Comparison of ENCODE assay signal across 19 cellular contexts in genomic region chr3:101625879-101626278, GRCh38. TPM values are rescaled to one million over a fixed set of nuclear protein-coding genes. Genes with fewer than 3 reads are reported as not detected.
DNase-seq lines count a peak whose midpoint lies in the region; ATAC-seq, FAIRE-seq and TF ChIP-seq lines count a peak whose summit lies in the region.
"Had no signal": no experiment of that assay in that cellular context is flagged by ENCODE, and none has a peak within 500 bp of the region (broad histone marks: within the 10 kb centered on the region; RNA-seq: fewer than 3 reads in every experiment).

No MANE protein-coding gene starts in this region.

- no peak overlapping the region for H2AFZ ChIP-seq in H9 (ENCODE audit: low read length)
- no peak overlapping the region for H2AFZ ChIP-seq in H1 (ENCODE audit: low read length)

- H3K14ac ChIP-seq in H9 (ENCODE audit: insufficient read depth, low read length) = no peak overlapping the region
- no peak overlapping the region for H3K14ac ChIP-seq in H1 (ENCODE audit: insufficient read length)

- FAIRE-seq in H1 (lab: Jason Lieb, UNC) = no peak
- FAIRE-seq: G401.6, GM12892 had no signal

- WGBS in H9 (ENCODE audit: extremely low coverage, insufficient read length, low lambda C conversion rate) = no CpG with 5 or more reads among the region's 2 CpGs
- WGBS in H1 (ENCODE audit: extremely low coverage in 1 of 2, insufficient coverage in 1 of 2, insufficient read length in 1 of 2, insufficient replicate concordance in 2 of 2, low coverage in 1 of 2, low lambda C conversion rate in 2 of 2, missing lambda C conversion rate in 1 of 2), 2 experiments = 88% methylated on average over 2 of the region's 2 CpGs; no CpG with 5 or more reads in 1 of the 2 experiments
- WGBS in mesendoderm (ENCODE audit: extremely low coverage, insufficient coverage, low lambda C conversion rate) = no CpG with 5 or more reads among the region's 2 CpGs

- H3K9ac ChIP-seq in H9 (ENCODE audit: extremely low read depth, insufficient read length, low read length) (no peak overlapping the region), H1 (replicated peaks in 1 of 4; ENCODE audit: extremely low read depth in 1 of 4, low read depth in 3 of 4, low read length in 3 of 4) (no peak overlapping the region), mesendoderm (ENCODE audit: low read length) (no peak overlapping the region)
- H3K9ac ChIP-seq: BLaER1 had no signal

- H3K18ac ChIP-seq in H9 (ENCODE audit: insufficient read length, low read depth, low read length) = no peak overlapping the region
- H3K18ac ChIP-seq in H1 (ENCODE audit: extremely low read depth, low read length) = no peak overlapping the region
- H3K18ac ChIP-seq in mesendoderm (ENCODE audit: low read length) = no peak overlapping the region

- POLR2A ChIA-PET in WTC11 (lab: Charles Lee) (no interaction called here), H1 (lab: Charles Lee; ENCODE audit: partially characterized antibody) (interaction anchor here (0.6 kb wide), 1 partner anchor 1925 kb away, joined by 3 read pairs; no protein-coding TSS in a partner anchor)

- H3K23me2 ChIP-seq in H9 (ENCODE audit: insufficient read length, low read depth, low read length, poor library complexity, severe bottlenecking) = no peaks in the 10 kb centered on the region
- H3K23me2 ChIP-seq in H1 (ENCODE audit: low read depth, low read length) = no peaks in the 10 kb centered on the region

- peaks cover 0 to 16% (median 15%) of the 10 kb centered on the region in 3 experiments; a peak in 4 of 7 replicates for H3K36me3 Mint-ChIP-seq in H9 (ENCODE audit: insufficient read depth in 1 of 3, low read depth in 3 of 3)
- H3K36me3 Mint-ChIP-seq in WTC11 = peaks cover 5% of the 10 kb centered on the region
- H3K36me3 Mint-ChIP-seq: CD8-positive, alpha-beta T cell had no signal

- TF ChIP-seq CTCF in H9 (conservative IDR thresholded peaks at IDR 0.05) = no peak
- no peak for TF ChIP-seq CTCF in WTC11 (IDR thresholded peaks at IDR 0.05)
- no peak for TF ChIP-seq CTCF in H1 (IDR thresholded peaks at IDR 0.05; ENCODE audit: control extremely low read depth in 1 of 3, insufficient read depth in 1 of 3, low read depth in 1 of 3, low read length in 3 of 3)

- H2BK20ac ChIP-seq in H9 (ENCODE audit: low read depth, low read length, poor library complexity, severe bottlenecking) (no peak overlapping the region), H1 (ENCODE audit: low read length) (no peak overlapping the region)

- H2BK12ac ChIP-seq in H9 (ENCODE audit: insufficient read length, low read depth, low read length) (no peak overlapping the region), H1 (ENCODE audit: low read depth, low read length) (no peak overlapping the region)

- H3K79me2 ChIP-seq in H9 (ENCODE audit: insufficient read depth, low read length) (no peaks in the 10 kb centered on the region), H1 (ENCODE audit: control insufficient read depth in 1 of 2, insufficient read depth in 2 of 2, low read length in 2 of 2) (no peaks in the 10 kb centered on the region), mesendoderm (ENCODE audit: control insufficient read depth, insufficient read depth, low read length) (no peaks in the 10 kb centered on the region)

- H3K27ac ChIP-seq in H9 (ENCODE audit: insufficient read length, low read depth, low read length) (no peak overlapping the region), H1 (ENCODE audit: low read depth, low read length) (no peak overlapping the region), mesendoderm (ENCODE audit: low read depth, low read length) (no peak overlapping the region)
- H3K27ac ChIP-seq: BLaER1, C4-2B had no signal

- H3K36me3 ChIP-seq in H1 (ENCODE audit: control insufficient read depth in 2 of 4, insufficient read depth in 4 of 4, low read length in 3 of 4) = no peaks in the 10 kb centered on the region
- no peaks in the 10 kb centered on the region for H3K36me3 ChIP-seq in mesendoderm (ENCODE audit: control insufficient read depth, insufficient read depth, low read length)
- H3K36me3 ChIP-seq: BLaER1 had no signal

- H4K20me1 ChIP-seq in H9 (ENCODE audit: control insufficient read depth, insufficient read depth, insufficient read length) (no peaks in the 10 kb centered on the region), H1 (replicated peaks in 1 of 2; ENCODE audit: control insufficient read depth in 1 of 2, insufficient read depth in 2 of 2, low read length in 2 of 2) (no peaks in the 10 kb centered on the region)
- H4K20me1 ChIP-seq: BLaER1 had no signal

- no peak overlapping the region for H3K23ac ChIP-seq in H9 (ENCODE audit: insufficient read length, low read depth, low read length)
- no peak overlapping the region for H3K23ac ChIP-seq in H1 (ENCODE audit: insufficient read length)
- no peak overlapping the region for H3K23ac ChIP-seq in mesendoderm (ENCODE audit: low read length)

- H4K5ac ChIP-seq in H9 (ENCODE audit: insufficient read length, low read depth, low read length) = no peak overlapping the region
- no peak overlapping the region for H4K5ac ChIP-seq in H1 (ENCODE audit: insufficient read length, low read depth, low read length)
- no peak overlapping the region for H4K5ac ChIP-seq in mesendoderm (ENCODE audit: low read length)

- TF ChIP-seq EP300 in H1 (IDR thresholded peaks at IDR 0.05; ENCODE audit: borderline replicate concordance in 1 of 2, low read depth in 2 of 2, low read length in 2 of 2) = no peak

- H2BK5ac ChIP-seq in H9 (ENCODE audit: insufficient read length, low read length) (no peak overlapping the region), H1 (ENCODE audit: low read depth, low read length) (no peak overlapping the region), mesendoderm (ENCODE audit: low read length) (no peak overlapping the region)

- ATAC-seq in WTC11 (peak; percentile 56), GM21723 (IDR thresholded peaks at IDR 0.05; ENCODE audit: unreplicated experiment) (no peak), GM19452 (IDR thresholded peaks at IDR 0.05; ENCODE audit: unreplicated experiment) (no peak)
- ATAC-seq: CD8-positive, alpha-beta T cell; HCT116 had no signal

- H2BK120ac ChIP-seq in H9 (ENCODE audit: low read depth, low read length, poor library complexity, severe bottlenecking) (no peak overlapping the region), H1 (replicated peaks; ENCODE audit: low read depth, low read length) (no peak overlapping the region), mesendoderm (ENCODE audit: low read depth, low read length) (no peak overlapping the region)

- no peak overlapping the region for H3K56ac ChIP-seq in H9 (ENCODE audit: insufficient read length, low read depth, low read length)
- H3K56ac ChIP-seq in H1 (replicated peaks; ENCODE audit: insufficient read length, low read depth, low read length) = no peak overlapping the region
- H3K56ac ChIP-seq in mesendoderm (ENCODE audit: low read length) = no peak overlapping the region

- H2AK5ac ChIP-seq in H9 (ENCODE audit: insufficient read length, low read length) (no peak overlapping the region), H1 (ENCODE audit: low read depth, low read length) (no peak overlapping the region), mesendoderm (ENCODE audit: low read length) (no peak overlapping the region)

- H4K91ac ChIP-seq in H9 (ENCODE audit: insufficient read length, low read depth, low read length) = no peak overlapping the region
- H4K91ac ChIP-seq in H1 (replicated peaks; ENCODE audit: insufficient read length, low read length) = no peak overlapping the region

- TF ChIP-seq POLR2A in H1 (IDR thresholded peaks at IDR 0.05; ENCODE audit: control extremely low read depth in 1 of 2, low read depth in 2 of 2, low read length in 2 of 2) = no peak

- H3K27me3 Mint-ChIP-seq in H9 (ENCODE audit: low read depth) (no peaks in the 10 kb centered on the region; the same call in none of the 2 replicates), WTC11 (ENCODE audit: low read depth) (no peaks in the 10 kb centered on the region)
- H3K27me3 Mint-ChIP-seq: B cell had no signal

- peaks cover 9 to 16% of the 10 kb centered on the region in 2 experiments for H3K9me3 Mint-ChIP-seq in H9
- peaks cover 17% of the 10 kb centered on the region for H3K9me3 Mint-ChIP-seq in WTC11
- H3K9me3 Mint-ChIP-seq: CD8-positive, alpha-beta T cell had no signal

- H3K27ac Mint-ChIP-seq in H9 = no peak overlapping the region
- H3K27ac Mint-ChIP-seq in WTC11 = no peak overlapping the region
- H3K27ac Mint-ChIP-seq: B cell; CD4-positive, CD25-positive, alpha-beta regulatory T cell; CD8-positive, alpha-beta T cell had no signal

- H3T11ph ChIP-seq in H9 (ENCODE audit: low read length) = no peak overlapping the region

- no peak overlapping the region for H2BK15ac ChIP-seq in H9 (ENCODE audit: low read depth, low read length)
- no peak overlapping the region for H2BK15ac ChIP-seq in H1 (ENCODE audit: low read length)
- H2BK15ac ChIP-seq in mesendoderm (replicated peaks; ENCODE audit: low read depth) = peak overlapping the region; percentile 57

- H4K8ac ChIP-seq in H9 (replicated peaks; ENCODE audit: insufficient read length, low read depth, low read length) = no peak overlapping the region
- no peak overlapping the region for H4K8ac ChIP-seq in H1 (ENCODE audit: extremely low read depth, insufficient read depth, low read length)
- no peak overlapping the region for H4K8ac ChIP-seq in mesendoderm (ENCODE audit: low read depth, low read length)

- H3K4me3 ChIP-seq in H1 (ENCODE audit: extremely low read depth in 1 of 4, insufficient read depth in 2 of 4, low read depth in 3 of 4, low read length in 4 of 4) (no peak overlapping the region), mesendoderm (ENCODE audit: low read length) (no peak overlapping the region)
- H3K4me3 ChIP-seq: BLaER1 had no signal

- H3K9me3 ChIP-seq in H9 (ENCODE audit: control insufficient read depth, low read depth, low read length) = peaks cover 10% of the 10 kb centered on the region
- no peaks in the 10 kb centered on the region for H3K9me3 ChIP-seq in H1 (ENCODE audit: insufficient read depth in 2 of 2, low read depth in 1 of 2, low read length in 1 of 2)

- DNase-seq in H9 (peak; percentile 41), WTC11 (ENCODE audit: low spot score) (no peak), H1 (ENCODE audit: low read depth in 1 of 2, low spot score in 2 of 2) (no peak), mesendoderm (peak; percentile 43), Ammon's horn (ENCODE audit: low spot score) (no peak)
- DNase-seq: CD4-positive, CD25-positive, alpha-beta regulatory T cell; CD8-positive, alpha-beta T cell; DMS153; DND-41; GOT3; H7 had no signal

- no peak overlapping the region for H3K4ac ChIP-seq in H9 (ENCODE audit: low read depth, low read length)
- no peak overlapping the region for H3K4ac ChIP-seq in H1 (replicated peaks; ENCODE audit: insufficient read length, low read depth, low read length)
- no peak overlapping the region for H3K4ac ChIP-seq in mesendoderm (ENCODE audit: low read depth, low read length)

- H3K4me2 ChIP-seq in H9 (ENCODE audit: insufficient read depth, insufficient read length, low read length) (no peak overlapping the region), H1 (ENCODE audit: insufficient read depth in 1 of 2, low read depth in 2 of 2, low read length in 2 of 2) (no peak overlapping the region), mesendoderm (ENCODE audit: low read length) (no peak overlapping the region)
- H3K4me2 ChIP-seq: BLaER1 had no signal

- H3K4me3 Mint-ChIP-seq in H9 (no peak overlapping the region), WTC11 (no peak overlapping the region)
- H3K4me3 Mint-ChIP-seq: B cell; CD4-positive, CD25-positive, alpha-beta regulatory T cell; CD8-positive, alpha-beta T cell had no signal

- H3K4me1 Mint-ChIP-seq in H9 (peaks cover 0 to 5% of the 10 kb centered on the region in 2 experiments; a peak in 1 of 4 replicates), WTC11 (peaks cover 7% of the 10 kb centered on the region; the same call in 1 of the 2 replicates)
- H3K4me1 Mint-ChIP-seq: B cell; CD4-positive, CD25-positive, alpha-beta regulatory T cell had no signal

- H3K27me3 ChIP-seq in H9 (ENCODE audit: insufficient read depth, low read length) = no peaks in the 10 kb centered on the region
- H3K27me3 ChIP-seq in H1 (replicated peaks in 1 of 4; ENCODE audit: control insufficient read depth in 3 of 4, extremely low read depth in 1 of 4, insufficient read depth in 3 of 4, low read length in 3 of 4) = no peaks in the 10 kb centered on the region
- no peaks in the 10 kb centered on the region for H3K27me3 ChIP-seq in mesendoderm (ENCODE audit: insufficient read depth, low read length, poor library complexity)
- H3K27me3 ChIP-seq: BLaER1 had no signal

- H3K79me1 ChIP-seq in H9 (ENCODE audit: insufficient read depth, low read depth, low read length, poor library complexity, severe bottlenecking) (no peaks in the 10 kb centered on the region), H1 (ENCODE audit: low read depth, low read length) (no peaks in the 10 kb centered on the region), mesendoderm (ENCODE audit: low read length) (no peaks in the 10 kb centered on the region)

- H3K4me1 ChIP-seq in H9 (ENCODE audit: insufficient read depth, low read length) (no peaks in the 10 kb centered on the region; the same call in 1 of the 2 replicates), H1 (replicated peaks in 1 of 4; ENCODE audit: control insufficient read depth in 3 of 4, insufficient read depth in 4 of 4, low read length in 3 of 4) (peaks cover 0 to 4% (median 0%) of the 10 kb centered on the region in 4 experiments; a peak in 4 of 7 replicates), mesendoderm (ENCODE audit: control insufficient read depth, low read depth, low read length) (no peaks in the 10 kb centered on the region)
- H3K4me1 ChIP-seq: BLaER1 had no signal

- CTCF ChIA-PET in WTC11 (lab: Charles Lee) = no interaction called here
- CTCF ChIA-PET in H1 (lab: Charles Lee; ENCODE audit: partially characterized antibody) = interaction anchor here (1.1 to 4.7 kb wide), 2 partner anchors 10 to 13 kb away, joined by 3 to 28 read pairs; no protein-coding TSS in a partner anchor

- no peak for TF ChIP-seq RAD21 in H1 (IDR thresholded peaks at IDR 0.05 in 1 of 2, conservative IDR thresholded peaks at IDR 0.05 in 1 of 2; ENCODE audit: low read depth in 2 of 2, low read length in 2 of 2)

RNA-seq across cellular contexts. Expression of gene ZBTB11, which starts 51.1 kb away (rescaled TPM):
- total RNA-seq in H9 (2021) (14.8 and 15.8 TPM in 2 replicates), WTC11 (2021) (12.6 to 13.5 TPM (median 12.7 TPM) in 3 replicates)
- total RNA-seq in H1 (2021; fragmentation: NEBNext Ultra II Directional; extraction: Animal tissue kit (Norgen Biotek cat#: 25700)) = 14.0 and 14.3 TPM in 2 replicates
- polyA plus RNA-seq in H1 (2011; rRNA removed) = 2.7 and 3.0 TPM in 2 replicates
- 4.9 TPM for polyA plus RNA-seq in H1 (2011; cell fraction: cytosol; rRNA removed)
- 4.0 TPM for polyA plus RNA-seq in H1 (2011; cell fraction: nucleus; rRNA removed)
- polyA plus RNA-seq in H1 (2012, experiment 1 of 2) = 4.6 to 10.1 TPM (median 5.8 TPM) in 4 replicates
- 0.52 TPM for polyA plus RNA-seq in H1 (2012, experiment 2 of 2)
- polyA plus RNA-seq in H1 (2013, experiment 1 of 2) = 7.0 TPM
- 6.1 TPM for polyA plus RNA-seq in H1 (2013, experiment 2 of 2)
- polyA minus RNA-seq in H1 (2011; rRNA and poly(A)+ RNA removed) = 9.8 and 15.0 TPM in 2 replicates
- polyA minus RNA-seq in H1 (2011; cell fraction: cytosol; rRNA and poly(A)+ RNA removed) = 15.0 TPM
- polyA minus RNA-seq in H1 (2011; cell fraction: nucleus; rRNA and poly(A)+ RNA removed) = 20.7 TPM
- polyA plus RNA-seq in mesendoderm (2013, experiment 1 of 2) = 6.2 TPM
- 5.9 TPM for polyA plus RNA-seq in mesendoderm (2013, experiment 2 of 2)

RNA-seq across cellular contexts. Expression of gene PCNP, which starts 51.9 kb away (rescaled TPM):
- total RNA-seq in H9 (2021) (209 and 216 TPM in 2 replicates), WTC11 (2021) (187 to 193 TPM (median 192 TPM) in 3 replicates)
- total RNA-seq in H1 (2021; fragmentation: NEBNext Ultra II Directional; extraction: Animal tissue kit (Norgen Biotek cat#: 25700)) = 188 and 192 TPM in 2 replicates
- 16.4 and 29.1 TPM in 2 replicates for polyA plus RNA-seq in H1 (2011; rRNA removed)
- 52.1 TPM for polyA plus RNA-seq in H1 (2011; cell fraction: cytosol; rRNA removed)
- polyA plus RNA-seq in H1 (2011; cell fraction: nucleus; rRNA removed) = 8.5 TPM
- polyA plus RNA-seq in H1 (2012, experiment 1 of 2) = 86.8 to 152 TPM (median 95.0 TPM) in 4 replicates
- 13.8 TPM for polyA plus RNA-seq in H1 (2012, experiment 2 of 2)
- polyA plus RNA-seq in H1 (2013, experiment 1 of 2) = 85.8 TPM
- 85.5 TPM for polyA plus RNA-seq in H1 (2013, experiment 2 of 2)
- 17.0 and 18.0 TPM in 2 replicates for polyA minus RNA-seq in H1 (2011; rRNA and poly(A)+ RNA removed)
- 21.3 TPM for polyA minus RNA-seq in H1 (2011; cell fraction: cytosol; rRNA and poly(A)+ RNA removed)
- 23.9 TPM for polyA minus RNA-seq in H1 (2011; cell fraction: nucleus; rRNA and poly(A)+ RNA removed)
- polyA plus RNA-seq in mesendoderm (2013, experiment 1 of 2) = 112 TPM
- polyA plus RNA-seq in mesendoderm (2013, experiment 2 of 2) = 109 TPM

Comparison
In these comparisons a context has a peak if more than half of its experiments do, and no peak if none do; other contexts are left out.
1. DNase-seq: peak in H9 (single experiment) and mesendoderm (single experiment); none in WTC11 (single experiment), H1 (0 of 2) and Ammon's horn (single experiment).